Comparison of ENCODE assay signal across 8 cellular contexts in the genomic region with DNA sequence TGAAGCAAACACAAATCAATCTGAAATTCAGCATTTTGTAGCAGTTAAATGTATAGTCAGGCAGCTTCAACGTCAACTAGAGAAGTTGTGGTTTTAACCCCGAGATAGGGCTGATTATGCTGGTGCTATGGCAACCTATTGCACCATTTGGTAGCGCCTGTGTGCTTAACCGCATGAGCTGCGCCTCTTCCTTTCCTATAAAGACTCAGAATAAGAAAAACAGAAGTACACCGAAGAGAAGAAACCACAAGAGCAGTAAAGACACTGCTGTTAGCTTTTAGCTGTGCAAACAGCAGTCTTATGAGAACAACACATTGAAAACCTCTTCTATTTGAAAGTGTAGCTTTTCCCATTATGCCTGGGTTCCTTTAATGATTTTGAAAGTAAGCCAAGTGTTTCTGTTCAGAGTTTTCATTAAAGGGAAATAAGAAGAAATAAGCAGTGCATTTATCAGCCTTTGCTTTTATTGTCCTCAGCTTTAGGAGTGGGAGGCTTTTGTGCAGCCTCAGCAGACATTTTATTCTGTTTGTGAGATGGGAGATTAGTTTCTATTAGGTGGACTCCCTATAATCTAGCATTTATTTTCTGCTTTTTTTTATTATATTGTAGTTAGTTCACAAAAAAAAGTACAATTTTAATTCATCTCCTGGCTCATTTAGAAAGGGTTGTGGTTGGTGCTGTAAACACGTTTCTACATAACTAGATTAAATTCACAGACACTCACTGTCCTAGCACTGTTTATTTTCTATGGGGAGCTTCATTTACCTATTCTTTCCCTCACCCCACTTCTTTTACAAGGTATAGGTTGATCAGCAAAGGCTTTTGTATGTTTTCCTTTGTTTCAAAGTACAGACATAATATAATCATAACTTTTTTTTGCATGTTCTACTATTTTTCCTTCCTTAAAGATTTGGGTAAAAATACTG. TPM values are rescaled to one million over a fixed set of nuclear protein-coding genes. Genes with fewer than 3 reads are reported as not detected.
DNase-seq lines count a peak whose midpoint lies in the region; ATAC-seq and TF ChIP-seq lines count a peak whose summit lies in the region.

No MANE protein-coding gene starts in this region.

- no peaks in the 10 kb centered on the region for H3K9me3 Mint-ChIP-seq in activated T-helper 17 cell treated with anti-CD3 and anti-CD28 coated beads, Interleukin-2, amount 50 U/mL, for 72 hours

- peaks cover 55% of the 10 kb centered on the region for H3K4me1 Mint-ChIP-seq in activated T-helper 17 cell treated with anti-CD3 and anti-CD28 coated beads, Interleukin-2, amount 50 U/mL, for 72 hours

- H3K9me3 ChIP-seq in Peyer's patch = no peaks in the 10 kb centered on the region

- peak overlapping the region; percentile 95 for H3K27ac Mint-ChIP-seq in activated T-helper 17 cell treated with anti-CD3 and anti-CD28 coated beads, Interleukin-2, amount 50 U/mL, for 72 hours

- peaks cover 86% of the 10 kb centered on the region for H3K36me3 Mint-ChIP-seq in activated T-helper 17 cell treated with anti-CD3 and anti-CD28 coated beads, Interleukin-2, amount 50 U/mL, for 72 hours (ENCODE audit: low read depth)

- H3K4me3 ChIP-seq in Peyer's patch = no peak overlapping the region

- TF ChIP-seq POLR2A in Peyer's patch (IDR thresholded peaks at IDR 0.05) = peak; percentile 32 to 54

- peak; percentile 93 for ATAC-seq in GM21367 (IDR thresholded peaks at IDR 0.05; ENCODE audit: unreplicated experiment)
- peak; percentile 81 for ATAC-seq in activated T-helper 17 cell treated with anti-CD3 and anti-CD28 coated beads, Interleukin-2, amount 50 U/mL, for 72 hours (replicated peaks)

- peak overlapping the region; percentile 62 to 80 (median 70) for H3K27ac ChIP-seq in Peyer's patch

- H3K27me3 Mint-ChIP-seq in activated T-helper 17 cell treated with anti-CD3 and anti-CD28 coated beads, Interleukin-2, amount 50 U/mL, for 72 hours = no peaks in the 10 kb centered on the region

- H3K36me3 ChIP-seq in Peyer's patch = no peaks in the 10 kb centered on the region

- H3K27me3 ChIP-seq in Peyer's patch = no peaks in the 10 kb centered on the region

- no peak for TF ChIP-seq CTCF in Peyer's patch (IDR thresholded peaks at IDR 0.05)

- H3K4me1 ChIP-seq in Peyer's patch = peaks cover 0 to 17% (median 0%) of the 10 kb centered on the region in 4 donors

- DNase-seq in DMS 273 (lab: John Stamatoyannopoulos, UW; ENCODE audit: unreplicated experiment) (peak; percentile 82), HK-2 (ENCODE audit: unreplicated experiment) (peak; percentile 47), Peyer's patch (peak in 2 of 3 donors; percentile 88 to 93), germinal center (ENCODE audit: low spot score) (peak; percentile 60), putamen (ENCODE audit: low spot score) (peak; percentile 45), COLO829 (ENCODE audit: low spot score) (no peak)

- peak overlapping the region; percentile 80 for H3K4me3 Mint-ChIP-seq in activated T-helper 17 cell treated with anti-CD3 and anti-CD28 coated beads, Interleukin-2, amount 50 U/mL, for 72 hours

RNA-seq across cellular contexts. Expression of a gene that starts 43.3 kb away (rescaled TPM):
- total RNA-seq in Peyer's patch = 100 to 1,000 TPM in 1 of 4 donors, 10 to 100 TPM in 3; 13.3 to 127 (median 22.1) TPM
- 100 to 1,000 TPM; 366 to 421 TPM for total RNA-seq in activated T-helper 17 cell treated with anti-CD3 and anti-CD28 coated beads, Interleukin-2, amount 50 U/mL, for 72 hours
